ENCODE assay signal across 32 cellular contexts in genomic region chr3:185112186-185112585, GRCh38. TPM values are rescaled to one million over a fixed set of nuclear protein-coding genes. Genes with fewer than 3 reads are reported as not detected.
"Had no signal": no experiment of that assay in that cellular context is flagged by ENCODE, and none has a peak within 500 bp of the region (broad histone marks: within the 10 kb centered on the region; RNA-seq: fewer than 3 reads in every experiment).

No MANE protein-coding gene starts in this region.

- H3K36me3 ChIP-seq: adrenal gland, ascending aorta, brain microvascular endothelial cell, breast epithelium, cardiac muscle cell had no signal

- H3K27me3 ChIP-seq: adrenal gland, ascending aorta, body of pancreas, brain microvascular endothelial cell, breast epithelium, cardiac muscle cell had no signal

- H3K27ac ChIP-seq: adrenal gland, ascending aorta, body of pancreas, brain microvascular endothelial cell, breast epithelium, cardiac muscle cell had no signal

- H3K4me1 ChIP-seq: adrenal gland, body of pancreas, breast epithelium had no signal

- DNase-seq: activated effector memory CD4-positive, alpha-beta T cell treated with anti-CD3 and anti-CD28 coated beads, Interleukin-2, amount 50 U/mL, for 16 hours; activated effector memory CD4-positive, alpha-beta T cell treated with Interleukin-2 at 50 U/mL for 16 hours; activated gamma-delta T cell; activated gamma-delta T cell treated with Interleukin-2 at 50 U/mL for 16 hours; activated naive CD4-positive, alpha-beta T cell; activated naive CD4-positive, alpha-beta T cell treated with anti-CD3 and anti-CD28 coated beads for 36 hours; activated naive CD4-positive, alpha-beta T cell treated with anti-CD3 and anti-CD28 coated beads, Interleukin-2, amount 10 ng/mL, durations not matched to agents 7 days and 5 days; activated naive CD4-positive, alpha-beta T cell treated with anti-CD3 and anti-CD28 coated beads, Interleukin-2, amount 50 U/mL, for 16 hours; activated naive CD4-positive, alpha-beta T cell treated with Interleukin-2 at 50 U/mL for 16 hours; activated naive CD8-positive, alpha-beta T cell treated with anti-CD3 and anti-CD28 coated beads for 36 hours; activated naive CD8-positive, alpha-beta T cell treated with anti-CD3 and anti-CD28 coated beads, Interleukin-2, amount 10 ng/mL, durations not matched to agents 7 days and 5 days; activated naive CD8-positive, alpha-beta T cell treated with anti-CD3 and anti-CD28 coated beads, Interleukin-2, amount 50 U/mL, for 24 hours; activated T-cell treated with anti-CD3 and anti-CD28 coated beads, Interleukin-2, amount 50 U/mL, for 1 hour; activated T-cell treated with anti-CD3 and anti-CD28 coated beads, Interleukin-2, amount 50 U/mL, for 24 hours; activated T-cell treated with anti-CD3 and anti-CD28 coated beads, Interleukin-2, amount 50 U/mL, for 4 hours; activated T-cell treated with anti-CD3 and anti-CD28 coated beads, Interleukin-2, amount 50 U/mL, for 48 hours; activated T-cell treated with anti-CD3 and anti-CD28 coated beads, Interleukin-2, amount 50 U/mL, for 72 hours; adrenal gland; amniotic stem cell; amygdala; anterior cingulate cortex; aorta; body of pancreas; brain microvascular endothelial cell; caudate nucleus; central memory CD4-positive, alpha-beta T cell; cerebellar nuclear complex had no signal

- H3K9me3 ChIP-seq: adrenal gland, ascending aorta, body of pancreas, breast epithelium had no signal

- ATAC-seq: activated naive CD4-positive, alpha-beta T cell treated with anti-CD3 and anti-CD28 coated beads, Interleukin-2, amount 50 U/mL, for 72 hours; activated naive CD8-positive, alpha-beta T cell treated with anti-CD3 and anti-CD28 coated beads, Interleukin-2, amount 50 U/mL, for 24 hours; activated T-cell treated with anti-CD3 and anti-CD28 coated beads, Interleukin-2, amount 50 U/mL, for 4 hours; activated T-cell treated with anti-CD3 and anti-CD28 coated beads, Interleukin-2, amount 50 U/mL, for 72 hours; activated T-helper 17 cell treated with anti-CD3 and anti-CD28 coated beads, Interleukin-2, amount 50 U/mL, for 72 hours; body of pancreas had no signal

- H3K4me3 ChIP-seq: adrenal gland, ascending aorta, body of pancreas, breast epithelium, cardiac muscle cell had no signal

RNA-seq across cellular contexts. Expression of gene C3orf70, which starts 40.7 kb away (rescaled TPM):
- total RNA-seq: activated naive CD4-positive, alpha-beta T cell treated with anti-CD3 and anti-CD28 coated beads for 36 hours; activated naive CD8-positive, alpha-beta T cell treated with anti-CD3 and anti-CD28 coated beads, Interleukin-2, amount 10 ng/mL, durations not matched to agents 7 days and 5 days had no signal
